Comparison of ENCODE assay signal across 28 cellular contexts in the genomic region with DNA sequence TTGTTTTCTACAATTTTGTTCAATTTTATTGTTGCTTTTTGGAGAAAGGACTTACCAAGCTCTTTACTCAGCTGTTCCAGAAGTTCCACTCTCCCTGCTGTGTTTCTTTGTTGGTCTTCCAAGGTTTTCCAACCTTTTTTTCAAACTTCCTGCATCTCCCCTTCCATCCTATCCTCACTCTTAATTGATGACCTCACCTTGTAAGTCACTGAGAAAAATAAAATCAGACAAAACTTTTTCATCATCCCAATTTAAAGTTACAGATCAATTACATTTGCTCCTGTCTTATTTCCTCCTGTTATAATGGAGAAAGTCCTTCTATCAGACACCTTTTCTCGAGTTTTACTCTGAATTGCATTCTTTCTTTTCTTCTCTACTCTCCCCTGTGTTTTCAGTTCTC.
"Had no signal": no experiment of that assay in that cellular context is flagged by ENCODE, and none has a peak within 500 bp of the region (broad histone marks: within the 10 kb centered on the region; RNA-seq: fewer than 3 reads in every experiment).

No MANE protein-coding gene starts in this region.

- DNase-seq: colonic mucosa; cortex of kidney; dermis blood vessel endothelial cell; dorsolateral prefrontal cortex; effector CD4-positive, alpha-beta T cell; effector CD8-positive, alpha-beta T cell; effector memory CD4-positive, alpha-beta T cell; effector memory CD8-positive, alpha-beta T cell; endodermal cell; erythroblast; esophagus squamous epithelium; foreskin fibroblast; foreskin keratinocyte; foreskin melanocyte; gastrocnemius medialis; glutamatergic neuron; head of caudate nucleus; heart left ventricle; heart right ventricle had no signal

- H3K27me3 ChIP-seq: colonic mucosa, dorsolateral prefrontal cortex, esophagus muscularis mucosa, esophagus squamous epithelium, foreskin keratinocyte, gastrocnemius medialis, gastroesophageal sphincter, heart left ventricle, heart right ventricle had no signal

- H3K4me3 ChIP-seq: colonic mucosa, coronary artery, dorsolateral prefrontal cortex, esophagus muscularis mucosa, esophagus squamous epithelium, gastrocnemius medialis, gastroesophageal sphincter, heart left ventricle, heart right ventricle had no signal

- FAIRE-seq: colon, endometrium, endothelial cell of umbilical vein, frontal cortex had no signal

- ATAC-seq: effector memory CD8-positive, alpha-beta T cell; esophagus mucosa; foreskin keratinocyte; gastrocnemius medialis; gastroesophageal sphincter; heart left ventricle; heart right ventricle had no signal

- H3K4me1 ChIP-seq: colonic mucosa, esophagus muscularis mucosa, esophagus squamous epithelium, foreskin keratinocyte, gastrocnemius medialis, gastroesophageal sphincter, heart left ventricle had no signal

- H3K36me3 ChIP-seq: colonic mucosa had no signal

- H3K27ac ChIP-seq: colonic mucosa, coronary artery, dorsolateral prefrontal cortex, epithelial cell of prostate, esophagus muscularis mucosa, esophagus squamous epithelium, foreskin keratinocyte, gastrocnemius medialis, gastroesophageal sphincter, heart left ventricle, heart right ventricle had no signal

- H3K9me3 ChIP-seq: colonic mucosa, esophagus muscularis mucosa, esophagus squamous epithelium, gastrocnemius medialis, gastroesophageal sphincter, heart left ventricle, heart right ventricle had no signal
